In the genomic region with DNA sequence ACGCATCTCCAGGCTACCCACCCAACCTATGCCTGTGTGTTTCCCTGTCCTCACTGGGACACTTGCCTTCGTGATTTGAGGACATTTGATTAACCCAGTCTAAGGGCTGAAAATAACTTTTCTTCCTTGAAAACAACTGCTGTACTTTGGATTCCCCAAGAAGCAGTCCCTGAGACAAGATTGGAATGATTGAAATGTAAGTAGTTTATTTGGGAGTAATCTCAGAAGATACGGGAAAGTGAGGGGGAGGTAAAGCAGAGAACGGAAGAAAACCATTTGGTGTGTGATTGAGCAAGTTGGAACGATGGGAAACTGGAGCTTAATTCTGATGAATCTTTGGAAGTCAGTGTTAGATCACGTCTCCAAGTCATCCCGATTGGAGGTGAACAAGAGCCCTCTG, we compare ENCODE assay signal across 21 cellular contexts.
DNase-seq lines count a peak whose midpoint lies in the region; ATAC-seq and TF ChIP-seq lines count a peak whose summit lies in the region.
"Had no signal": no experiment of that assay in that cellular context is flagged by ENCODE, and none has a peak within 500 bp of the region (broad histone marks: within the 10 kb centered on the region; RNA-seq: fewer than 3 reads in every experiment).

No MANE protein-coding gene starts in this region.

- peak overlapping the region; percentile 93 for H3K27ac Mint-ChIP-seq in T-helper 2 cell treated with Interferon-gamma antibody and Interleukin-4, amounts not matched to agents 5 μg/mL and 100 μg/mL, for 36 hours
- H3K27ac Mint-ChIP-seq in activated naive CD8-positive, alpha-beta T cell treated with anti-CD3 and anti-CD28 coated beads for 36 hours = peak overlapping the region; percentile 82

- intact Hi-C loops in left cardiac atrium (cut with DNase I) = no loop called here

- no peaks in the 10 kb centered on the region for H3K79me2 ChIP-seq in Loucy (ENCODE audit: insufficient read depth, low read length)

- H3K4me1 ChIP-seq in Loucy (ENCODE audit: insufficient read depth, low read length, poor library complexity, severe bottlenecking) = peaks cover 46% of the 10 kb centered on the region
- H3K4me1 ChIP-seq: pancreas, tibial nerve had no signal

- H3K4me3 Mint-ChIP-seq in T-helper 2 cell treated with Interferon-gamma antibody and Interleukin-4, amounts not matched to agents 5 μg/mL and 100 μg/mL, for 36 hours = peak overlapping the region; percentile 56
- no peak overlapping the region for H3K4me3 Mint-ChIP-seq in activated naive CD8-positive, alpha-beta T cell treated with anti-CD3 and anti-CD28 coated beads for 36 hours
- H3K4me3 Mint-ChIP-seq: CD14-positive monocyte had no signal

- H3K9me3 ChIP-seq in Loucy (ENCODE audit: insufficient read depth, low read depth, low read length) = no peaks in the 10 kb centered on the region
- H3K9me3 ChIP-seq: pancreas, tibial nerve had no signal

- no peaks in the 10 kb centered on the region for H3F3A ChIP-seq in Loucy (ENCODE audit: low read depth)

- TF ChIP-seq CTCF in Loucy (conservative IDR thresholded peaks at IDR 0.05; ENCODE audit: low read length) (no peak), omental fat pad (IDR thresholded peaks at IDR 0.05) (no peak)

- H3K9ac ChIP-seq in Loucy (ENCODE audit: low read depth, low read length, poor library complexity, severe bottlenecking) = peak overlapping the region; percentile 37

- H3K9me2 ChIP-seq in Loucy (replicated peaks; ENCODE audit: low read depth, low read length) = no peaks in the 10 kb centered on the region

- ATAC-seq in omental fat pad (ENCODE audit: low FRiP score) (peak; percentile 50), left cardiac atrium (no peak), HG02623 (IDR thresholded peaks at IDR 0.05; ENCODE audit: unreplicated experiment) (no peak)
- ATAC-seq: HCT116 had no signal

- DNase-seq in T-helper 2 cell treated with Interferon-gamma antibody and Interleukin-4, amounts not matched to agents 5 μg/mL and 100 μg/mL, for 36 hours (ENCODE audit: low spot score) = no peak
- DNase-seq in T-helper 2 cell = no peak
- no peak for DNase-seq in activated naive CD8-positive, alpha-beta T cell treated with anti-CD3 and anti-CD28 coated beads for 36 hours
- DNase-seq in omental fat pad (ENCODE audit: low spot score) = no peak
- no peak for DNase-seq in NCI-H128 (lab: John Stamatoyannopoulos, UW; ENCODE audit: unreplicated experiment)
- no peak for DNase-seq in left cardiac atrium
- DNase-seq: 8988T, amygdala, cerebellar nuclear complex, DMS79, foreskin fibroblast, left colon, NCI-H526, pancreas, PC-9 had no signal

- H2AFZ ChIP-seq in Loucy (ENCODE audit: low read length) = peak overlapping the region; percentile 2; the same call in 1 of the 2 replicates
- H2AFZ ChIP-seq: PC-9 had no signal

- peak overlapping the region; percentile 61 for H3K4me2 ChIP-seq in Loucy (ENCODE audit: low read depth, low read length, poor library complexity, severe bottlenecking)
- H3K4me2 ChIP-seq: PC-9 had no signal

- peak overlapping the region; percentile 49 for H3K4me3 ChIP-seq in Loucy (ENCODE audit: low read length, poor library complexity, severe bottlenecking)
- H3K4me3 ChIP-seq: pancreas, PC-9, SK-N-MC, tibial nerve had no signal

- H3K27me3 ChIP-seq in Loucy (ENCODE audit: insufficient read depth, low read length, poor library complexity, severe bottlenecking) = no peaks in the 10 kb centered on the region
- H3K27me3 ChIP-seq: pancreas, tibial nerve had no signal

- H3K27me3 Mint-ChIP-seq in T-helper 2 cell treated with Interferon-gamma antibody and Interleukin-4, amounts not matched to agents 5 μg/mL and 100 μg/mL, for 36 hours (ENCODE audit: low read depth) = peaks cover 3% of the 10 kb centered on the region
- no peaks in the 10 kb centered on the region for H3K27me3 Mint-ChIP-seq in activated naive CD8-positive, alpha-beta T cell treated with anti-CD3 and anti-CD28 coated beads for 36 hours

- no peaks in the 10 kb centered on the region for H4K20me1 ChIP-seq in Loucy (ENCODE audit: insufficient read depth, low read length, poor library complexity, severe bottlenecking)

- H3K36me3 ChIP-seq in Loucy (ENCODE audit: insufficient read depth, low read length) = no peaks in the 10 kb centered on the region
- H3K36me3 ChIP-seq: pancreas, tibial nerve had no signal

- peaks cover 25% of the 10 kb centered on the region for H3K36me3 Mint-ChIP-seq in T-helper 2 cell treated with Interferon-gamma antibody and Interleukin-4, amounts not matched to agents 5 μg/mL and 100 μg/mL, for 36 hours (ENCODE audit: low read depth)
- H3K36me3 Mint-ChIP-seq in activated naive CD8-positive, alpha-beta T cell treated with anti-CD3 and anti-CD28 coated beads for 36 hours = peaks cover 16% of the 10 kb centered on the region
- H3K36me3 Mint-ChIP-seq: CD14-positive monocyte had no signal

- peaks cover 56% of the 10 kb centered on the region for H3K9me3 Mint-ChIP-seq in T-helper 2 cell treated with Interferon-gamma antibody and Interleukin-4, amounts not matched to agents 5 μg/mL and 100 μg/mL, for 36 hours
- peaks cover 27% of the 10 kb centered on the region for H3K9me3 Mint-ChIP-seq in activated naive CD8-positive, alpha-beta T cell treated with anti-CD3 and anti-CD28 coated beads for 36 hours

- peaks cover 24% of the 10 kb centered on the region for H3K4me1 Mint-ChIP-seq in T-helper 2 cell treated with Interferon-gamma antibody and Interleukin-4, amounts not matched to agents 5 μg/mL and 100 μg/mL, for 36 hours (ENCODE audit: low read depth)
- H3K4me1 Mint-ChIP-seq in activated naive CD8-positive, alpha-beta T cell treated with anti-CD3 and anti-CD28 coated beads for 36 hours = peaks cover 21% of the 10 kb centered on the region
